ENCODE assay signal across 1 cellular context in genomic region chr5:1751864-1752822, GRCh38.
TF ChIP-seq lines count a peak whose summit lies in the region.

No MANE protein-coding gene starts in this region.

TF ChIP-seq in H1, 55 proteins besides CTCF, POLR2A, EP300 and RAD21:
- TF ChIP-seq SP2 (IDR thresholded peaks at IDR 0.05; ENCODE audit: low read length) (no peak), EGR1 (IDR thresholded peaks at IDR 0.05; ENCODE audit: borderline replicate concordance, low read depth, low read length) (no peak), CHD1 (IDR thresholded peaks at IDR 0.05; ENCODE audit: low read depth, low read length) (no peak), HDAC6 (IDR thresholded peaks at IDR 0.05; ENCODE audit: low read depth, low read length) (no peak), MAX (IDR thresholded peaks at IDR 0.05) (no peak), SIRT6 (IDR thresholded peaks at IDR 0.05; ENCODE audit: low read length) (no peak), SRF (IDR thresholded peaks at IDR 0.05; ENCODE audit: low read depth, low read length) (no peak), CREB1 (IDR thresholded peaks at IDR 0.05) (no peak), TAF7 (optimal IDR thresholded peaks at IDR 0.05; ENCODE audit: borderline replicate concordance, low read depth, low read length) (no peak), RNF2 (IDR thresholded peaks at IDR 0.05; ENCODE audit: borderline replicate concordance, low read depth, low read length, missing control alignments, poor library complexity, severe bottlenecking) (no peak), TCF12 (IDR thresholded peaks at IDR 0.05; ENCODE audit: low read depth, low read length) (no peak), ATF2 (IDR thresholded peaks at IDR 0.05; ENCODE audit: low read length) (no peak), ZNF274 (IDR thresholded peaks at IDR 0.05; ENCODE audit: borderline replicate concordance, extremely low read depth, low read length) (no peak), HDAC2 (IDR thresholded peaks at IDR 0.05; ENCODE audit: borderline replicate concordance in 1 of 2, low read depth in 2 of 2, low read length in 2 of 2) (no peak), FOSL1 (IDR thresholded peaks at IDR 0.05; ENCODE audit: insufficient read depth, low read depth, low read length) (no peak), RXRA (IDR thresholded peaks at IDR 0.05; ENCODE audit: insufficient read depth, low read depth, low read length) (no peak), RBBP5 (IDR thresholded peaks at IDR 0.05; ENCODE audit: borderline replicate concordance, low read depth, low read length) (no peak), SP4 (IDR thresholded peaks at IDR 0.05; ENCODE audit: low read length) (no peak), RFX5 (IDR thresholded peaks at IDR 0.05; ENCODE audit: borderline replicate concordance, low read depth, low read length) (no peak), TEAD4 (IDR thresholded peaks at IDR 0.05; ENCODE audit: low read depth, low read length) (no peak)
